14 cellular contexts compared by ENCODE assay signal in genomic region chr14:101726954-101727302, GRCh38.
"Had no signal": no experiment of that assay in that cellular context is flagged by ENCODE, and none has a peak within 500 bp of the region (broad histone marks: within the 10 kb centered on the region; RNA-seq: fewer than 3 reads in every experiment).

No MANE protein-coding gene starts in this region.

- H3K9me3 Mint-ChIP-seq: memory B cell had no signal

- H3K27ac Mint-ChIP-seq: activated T-cell treated with anti-CD3 and anti-CD28 coated beads, Interleukin-2, amount 50 U/mL, for 72 hours; memory B cell had no signal

- H3K27me3 ChIP-seq: ascending aorta, right atrium auricular region, SJCRH30 had no signal

- H3K36me3 ChIP-seq: ascending aorta, gastroesophageal sphincter, left ventricle myocardium inferior, right atrium auricular region, SJCRH30 had no signal

- H3K4me3 Mint-ChIP-seq: memory B cell had no signal

- H3K27ac ChIP-seq: ascending aorta, gastroesophageal sphincter, left ventricle myocardium inferior, right atrium auricular region, SJCRH30 had no signal

- H3K36me3 Mint-ChIP-seq: memory B cell had no signal

- H3K4me1 ChIP-seq: ascending aorta had no signal

- ATAC-seq: activated T-cell treated with anti-CD3 and anti-CD28 coated beads, Interleukin-2, amount 50 U/mL, for 72 hours; gastroesophageal sphincter had no signal

- DNase-seq: activated CD4-positive, alpha-beta T cell treated with anti-CD3 and anti-CD28 coated beads for 1 hour; activated T-cell treated with anti-CD3 and anti-CD28 coated beads, Interleukin-2, amount 50 U/mL, for 72 hours; kidney; left ventricle myocardium inferior; posterior cingulate gyrus; SJCRH30; small intestine; SW 1271; T-helper 9 cell; trophoblast cell had no signal

- H3K4me3 ChIP-seq: ascending aorta, gastroesophageal sphincter, left ventricle myocardium inferior, right atrium auricular region, SJCRH30 had no signal

- H3K9me3 ChIP-seq: ascending aorta, gastroesophageal sphincter, left ventricle myocardium inferior, right atrium auricular region, SJCRH30 had no signal
